ENCODE assay signal across 10 cellular contexts in the genomic region with DNA sequence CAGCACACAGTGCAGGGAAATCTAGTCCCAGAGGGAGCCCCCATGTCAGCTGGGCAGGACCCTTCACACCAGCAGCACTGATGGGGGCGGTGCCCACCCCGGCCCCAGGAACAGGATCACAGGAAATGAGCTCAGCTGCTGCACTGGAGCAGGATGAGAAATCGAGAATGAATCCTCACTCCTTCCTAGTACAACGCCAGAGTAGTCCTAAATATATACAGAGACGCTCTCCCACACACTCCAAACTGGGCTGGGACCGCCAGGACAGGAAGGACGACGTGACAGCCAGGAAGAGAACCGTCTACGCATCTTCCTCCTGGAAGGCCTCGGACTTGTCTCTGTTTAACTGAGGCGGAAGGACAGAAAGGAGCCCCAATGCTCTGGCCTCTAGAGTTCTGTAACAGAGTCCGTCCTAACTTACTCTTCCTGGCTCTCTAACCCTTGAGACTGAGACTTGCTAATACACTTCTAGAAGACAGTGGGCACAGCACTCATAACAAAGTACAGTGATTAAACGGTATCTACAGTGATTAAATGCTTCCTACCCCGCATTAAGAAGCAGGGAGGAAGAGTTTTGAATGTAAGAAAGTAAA. TPM values are rescaled to one million over a fixed set of nuclear protein-coding genes. Genes with fewer than 3 reads are reported as not detected.
DNase-seq lines count a peak whose midpoint lies in the region; ATAC-seq and TF ChIP-seq lines count a peak whose summit lies in the region.
"Had no signal": no experiment of that assay in that cellular context is flagged by ENCODE, and none has a peak within 500 bp of the region (broad histone marks: within the 10 kb centered on the region; RNA-seq: fewer than 3 reads in every experiment).

No MANE protein-coding gene starts in this region.

- DNase-seq in HPDE6-E6E7 (ENCODE audit: extremely low spot score) (peak; percentile 29), adrenal gland (peak in 4 of 7 donors; percentile 20 to 72 (median 44)), right cardiac atrium (peak in 2 of 3 donors; percentile 48 to 70), smooth muscle cell (lab: John Stamatoyannopoulos, UW; ENCODE audit: unreplicated experiment) (no peak), SK-N-DZ (ENCODE audit: low spot score) (no peak), NCI-H1417 treated with DMSO at 0.1 percent for 48 hours (lab: John Stamatoyannopoulos, UW) (no peak), NCI-H82 treated with DMSO at 0.1 percent for 48 hours (lab: John Stamatoyannopoulos, UW; ENCODE audit: unreplicated experiment) (no peak), middle frontal gyrus (ENCODE audit: extremely low spot score, low spot score) (no peak)
- DNase-seq: activated naive CD4-positive, alpha-beta T cell treated with anti-CD3 and anti-CD28 coated beads for 36 hours; Karpas-422 had no signal

- H3K27me3 ChIP-seq in adrenal gland (no peaks in the 10 kb centered on the region), right cardiac atrium (ENCODE audit: control insufficient read depth, insufficient read depth) (no peaks in the 10 kb centered on the region), smooth muscle cell (ENCODE audit: low read depth) (no peaks in the 10 kb centered on the region)

- peaks cover 94% of the 10 kb centered on the region for H3K79me2 ChIP-seq in smooth muscle cell (ENCODE audit: low read depth)

- no peaks in the 10 kb centered on the region for H3K9me3 ChIP-seq in adrenal gland (replicated peaks in 1 of 3)
- H3K9me3 ChIP-seq in right cardiac atrium (ENCODE audit: control insufficient read depth, low read length), result no peaks in the 10 kb centered on the region
- no peaks in the 10 kb centered on the region for H3K9me3 ChIP-seq in smooth muscle cell (replicated peaks; ENCODE audit: low read depth)

- peak overlapping the region in 2 of 5 donors; percentile 43 to 54 for H3K27ac ChIP-seq in adrenal gland
- H3K27ac ChIP-seq in right cardiac atrium (ENCODE audit: low read length), result peak overlapping the region; percentile 21
- peak overlapping the region; percentile 96 for H3K27ac ChIP-seq in smooth muscle cell (ENCODE audit: low read depth)

- WGBS in adrenal gland, 4 donors, result 59 to 72% (median 64%) methylated on average over 11 to 15 of the region's 15 CpGs
- WGBS in right cardiac atrium, result 31% methylated on average over 15 of the region's 15 CpGs
- 24% methylated on average over 15 of the region's 15 CpGs for WGBS in smooth muscle cell (ENCODE audit: low lambda C conversion rate)

- TF ChIP-seq CTCF in adrenal gland (IDR thresholded peaks at IDR 0.05) (no peak), smooth muscle cell (IDR thresholded peaks at IDR 0.05; ENCODE audit: borderline replicate concordance, insufficient read depth, poor library complexity, severe bottlenecking) (no peak)

- H3K4me2 ChIP-seq in smooth muscle cell, result peak overlapping the region; percentile 83

- H2AFZ ChIP-seq in smooth muscle cell (ENCODE audit: low read depth), result no peak overlapping the region

- H3K9ac ChIP-seq in smooth muscle cell (ENCODE audit: low read depth), result peak overlapping the region; percentile 79

- H4K20me1 ChIP-seq in smooth muscle cell (ENCODE audit: low read depth), result peaks cover 63% of the 10 kb centered on the region

- no peak for TF ChIP-seq POLR2A in adrenal gland (IDR thresholded peaks at IDR 0.05)

- H3K4me3 ChIP-seq in adrenal gland (no peak overlapping the region), right cardiac atrium (ENCODE audit: low read length) (no peak overlapping the region), smooth muscle cell (peak overlapping the region; percentile 32)

- H3K4me1 ChIP-seq in adrenal gland (replicated peaks in 1 of 2), result peaks cover 0 to 48% of the 10 kb centered on the region in 2 donors
- H3K4me1 ChIP-seq in right cardiac atrium (ENCODE audit: control insufficient read depth, insufficient read depth, low read length), result peaks cover 23% of the 10 kb centered on the region
- H3K4me1 ChIP-seq in smooth muscle cell (ENCODE audit: low read depth), result peaks cover 22% of the 10 kb centered on the region

- intact Hi-C loops in adrenal gland (cut with DNase I) (no loop called here), right cardiac atrium (cut with DNase I) (no loop called here)

- ATAC-seq in right cardiac atrium, result peak; percentile 60 to 89

- H3K36me3 ChIP-seq in adrenal gland (replicated peaks in 1 of 2), result no peaks in the 10 kb centered on the region
- H3K36me3 ChIP-seq in smooth muscle cell (ENCODE audit: low read depth), result no peaks in the 10 kb centered on the region

- peaks cover 31% of the 10 kb centered on the region for H3F3A ChIP-seq in smooth muscle cell (ENCODE audit: low read depth)

RNA-seq across cellular contexts. Expression of gene CDC42BPB, which starts 33.4 kb away (rescaled TPM):
- total RNA-seq in adrenal gland (100 to 1,000 TPM in 1 of 8 donors, 10 to 100 TPM in 7; 71.2 to 108 (median 79.7) TPM), right cardiac atrium (10 to 100 TPM; 67.0 to 82.5 (median 69.8) TPM), smooth muscle cell (56.6 and 71.2 TPM in 2 replicates)
- polyA plus RNA-seq in adrenal gland (10 to 100 TPM; 41.1 to 64.4 (median 49.9) TPM), right cardiac atrium (42.5 TPM), smooth muscle cell (11.3 and 14.4 TPM in 2 replicates)
- polyA plus RNA-seq in SK-N-DZ (2014; cell fraction: cytosol; rRNA removed), result 21.7 and 24.8 TPM in 2 replicates
- polyA plus RNA-seq in SK-N-DZ (2014; cell fraction: nucleus; rRNA removed), result 31.2 and 51.5 TPM in 2 replicates

Comparison
In these comparisons a context has a peak if more than half of its experiments do, and no peak if none do; other contexts are left out.
1. DNase-seq: peak in HPDE6-E6E7 (single experiment), adrenal gland (4 of 7) and right cardiac atrium (2 of 3); none in smooth muscle cell (single experiment), SK-N-DZ (single experiment), NCI-H1417 treated with DMSO at 0.1 percent for 48 hours (single experiment), NCI-H82 treated with DMSO at 0.1 percent for 48 hours (single experiment) and middle frontal gyrus (single experiment).